In genomic region chr6:24720131-24720603, GRCh38 we compare ENCODE assay signal across 8 cellular contexts. TPM values are rescaled to one million over a fixed set of nuclear protein-coding genes. Genes with fewer than 3 reads are reported as not detected.
DNase-seq lines count a peak whose midpoint lies in the region; ATAC-seq and TF ChIP-seq lines count a peak whose summit lies in the region.

No MANE protein-coding gene starts in this region.

- H3K4me1 ChIP-seq in HUES6 (ENCODE audit: control insufficient read depth, insufficient read depth, low read length): peaks cover 9% of the 10 kb centered on the region

- H3K9me3 Mint-ChIP-seq in brain (peaks cover 0 to 2% (median 0%) of the 10 kb centered on the region in 5 experiments), immature natural killer cell (peaks cover 0 to 2% (median 0%) of the 10 kb centered on the region in 6 donors)

- H3K4me3 Mint-ChIP-seq in brain: peak overlapping the region; percentile 85 to 99 (median 90)
- peak overlapping the region; percentile 94 to 100 (median 96) for H3K4me3 Mint-ChIP-seq in immature natural killer cell

- no peaks in the 10 kb centered on the region for H3K27me3 ChIP-seq in GM06990 (replicated peaks; ENCODE audit: control insufficient read depth, insufficient read depth, low read length)
- no peaks in the 10 kb centered on the region for H3K27me3 ChIP-seq in HUES6 (ENCODE audit: control insufficient read depth, insufficient read depth, low read length)

- H3K27ac Mint-ChIP-seq in brain (peak overlapping the region; percentile 97 to 100 (median 99)), immature natural killer cell (peak overlapping the region; percentile 95 to 100 (median 98))

- H3K4me3 ChIP-seq in GM06990 (replicated peaks; ENCODE audit: low read depth, low read length) (peak overlapping the region; percentile 76), HUES6 (ENCODE audit: low read depth, low read length) (peak overlapping the region; percentile 99)

- H3K36me3 ChIP-seq in GM06990 (ENCODE audit: control insufficient read depth, insufficient read depth, low read length): peaks cover 6% of the 10 kb centered on the region
- peaks cover 41% of the 10 kb centered on the region for H3K36me3 ChIP-seq in HUES6 (ENCODE audit: control insufficient read depth, insufficient read depth, low read length)

- DNase-seq in GM06990 (ENCODE audit: extremely low read depth, insufficient read length) (peak; percentile 82), immature natural killer cell (peak; percentile 81 to 84 (median 82)), OCI-M2 (lab: John Stamatoyannopoulos, UW; ENCODE audit: unreplicated experiment) (no peak)
- DNase-seq in stimulated activated CD4-positive, alpha-beta T cell treated with anti-CD3 and anti-CD28 coated beads, Interleukin-12 subunit alpha, Interleukin-12 subunit beta, amount 100 ng/mL, for 48 hours (ENCODE audit: low read depth in 2 of 3, low spot score in 1 of 3): peak; percentile 56 to 67 (median 63)

- H3K9me3 ChIP-seq in HUES6 (ENCODE audit: control insufficient read depth, insufficient read depth, low read depth, low read length): no peaks in the 10 kb centered on the region

- peaks cover 50% of the 10 kb centered on the region for H3K4me1 Mint-ChIP-seq in brain
- H3K4me1 Mint-ChIP-seq in immature natural killer cell: peaks cover 53 to 66% of the 10 kb centered on the region in 2 donors

- H3K27ac ChIP-seq in HUES6 (ENCODE audit: low read depth, low read length) (peak overlapping the region; percentile 100), VCaP (peak overlapping the region; percentile 100)

- peak overlapping the region; percentile 100 for H3K9ac ChIP-seq in HUES6 (ENCODE audit: low read length)

- H3K36me3 Mint-ChIP-seq in brain (peaks cover 45% of the 10 kb centered on the region), immature natural killer cell (peaks cover 7 to 18% (median 12%) of the 10 kb centered on the region in 3 donors)

- TF ChIP-seq CTCF in GM06990 (IDR thresholded peaks at IDR 0.05; ENCODE audit: insufficient read depth, low read length, poor library complexity, severe bottlenecking): no peak
- TF ChIP-seq CTCF in VCaP (conservative IDR thresholded peaks at IDR 0.05): no peak; the same call in 1 of the 2 replicates
- peak in 1 of 2 experiments; percentile 30 for TF ChIP-seq CTCF in brain (conservative IDR thresholded peaks at IDR 0.05)

- ATAC-seq in GM21423 (IDR thresholded peaks at IDR 0.05; ENCODE audit: unreplicated experiment): no peak

- peaks cover 24% of the 10 kb centered on the region for H3K27me3 Mint-ChIP-seq in brain
- peaks cover 26 to 35% (median 34%) of the 10 kb centered on the region in 3 donors for H3K27me3 Mint-ChIP-seq in immature natural killer cell (ENCODE audit: low read depth in 3 of 3)

RNA-seq across cellular contexts. Expression of gene C6orf62, which starts 1.2 kb away (rescaled TPM):
- polyA plus RNA-seq in brain (ENCODE audit: insufficient read depth, low read depth, low replicate concordance): 67.5 TPM
- 100 to 1,000 TPM in 1 of 3 donors, 10 to 100 TPM in 2; 63.0 to 140 (median 96.4) TPM for polyA plus RNA-seq in immature natural killer cell

RNA-seq across cellular contexts. Expression of gene ACOT13, which starts 53.3 kb away (rescaled TPM):
- polyA plus RNA-seq in brain (ENCODE audit: insufficient read depth, low read depth, low replicate concordance) (49.9 TPM), immature natural killer cell (10 to 100 TPM in 2 of 3 donors, 1 to 10 TPM in 1; 6.2 to 17.1 (median 16.5) TPM)

RNA-seq across cellular contexts. Expression of gene TDP2, which starts 53.5 kb away (rescaled TPM):
- polyA plus RNA-seq in brain (ENCODE audit: insufficient read depth, low read depth, low replicate concordance) (54.8 TPM), immature natural killer cell (10 to 100 TPM; 40.6 to 49.7 (median 46.5) TPM)

RNA-seq across cellular contexts. Expression of gene GMNN, which starts 54.6 kb away (rescaled TPM):
- 25.0 TPM for polyA plus RNA-seq in brain (ENCODE audit: insufficient read depth, low read depth, low replicate concordance)
- polyA plus RNA-seq in immature natural killer cell: 1 to 10 TPM; 5.1 to 9.6 (median 5.2) TPM
